In the genomic region with DNA sequence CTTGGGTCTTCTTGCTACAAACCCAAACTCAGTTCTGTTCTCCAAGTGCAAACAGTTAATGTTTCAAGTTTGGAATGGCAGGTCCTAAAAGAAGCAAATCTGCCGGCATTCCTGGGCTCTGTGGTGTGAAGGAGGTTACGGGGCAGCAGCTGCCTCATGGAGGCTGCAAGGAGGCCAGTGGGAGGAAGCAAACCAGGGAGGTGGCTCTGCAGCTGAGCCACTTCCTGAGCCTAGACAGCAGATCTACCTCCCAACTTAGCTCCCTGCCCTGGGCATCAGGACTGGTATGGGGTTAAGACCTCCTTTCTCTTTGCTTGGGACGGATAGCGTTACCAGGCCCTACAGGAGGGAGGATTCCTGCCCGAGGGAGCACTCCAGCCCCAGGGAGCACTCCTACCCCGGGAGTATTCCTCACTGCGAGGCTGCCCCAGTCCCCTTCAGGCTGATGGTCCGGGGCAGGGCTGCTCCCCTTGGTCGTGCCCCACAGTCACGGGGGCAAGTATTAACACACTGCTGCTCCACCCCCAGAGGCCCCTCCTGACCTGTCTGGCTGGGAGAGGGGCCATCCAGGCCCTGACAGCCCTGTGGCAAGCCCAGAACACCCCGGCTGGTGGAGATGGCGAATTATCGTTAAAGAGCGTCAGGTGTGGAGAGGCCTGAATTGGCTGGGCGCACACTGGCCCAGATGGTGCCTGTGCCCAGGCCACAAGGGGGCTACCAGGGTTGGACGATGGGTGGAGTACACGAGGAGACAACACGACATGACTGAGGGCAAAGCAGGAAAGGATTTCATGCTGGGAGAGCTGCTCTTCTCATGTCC, we compare ENCODE assay signal across 26 cellular contexts.
DNase-seq lines count a peak whose midpoint lies in the region; ATAC-seq and TF ChIP-seq lines count a peak whose summit lies in the region.
"Had no signal": no experiment of that assay in that cellular context is flagged by ENCODE, and none has a peak within 500 bp of the region (broad histone marks: within the 10 kb centered on the region; RNA-seq: fewer than 3 reads in every experiment).

No MANE protein-coding gene starts in this region.

- H4K20me1 ChIP-seq in IMR-90 (ENCODE audit: insufficient read depth, low read length): no peaks in the 10 kb centered on the region

- H2AK5ac ChIP-seq in IMR-90 (ENCODE audit: low read depth, low read length): no peak overlapping the region

- H2BK20ac ChIP-seq in IMR-90 (ENCODE audit: low read depth, low read length): no peak overlapping the region

- H3K27ac ChIP-seq in CD8-positive, alpha-beta T cell (ENCODE audit: low read depth, low read length): no peak overlapping the region
- H3K27ac ChIP-seq in IMR-90 (ENCODE audit: insufficient read depth, low read length): no peak overlapping the region
- peak overlapping the region in 1 of 4 donors; percentile 88 for H3K27ac ChIP-seq in sigmoid colon
- no peak overlapping the region for H3K27ac ChIP-seq in effector memory CD4-positive, alpha-beta T cell (ENCODE audit: insufficient read depth, low read length, poor library complexity, severe bottlenecking)
- H3K27ac ChIP-seq: body of pancreas, hepatocyte, neutrophil, psoas muscle, SJSA1, skin epidermis had no signal

- no peaks in the 10 kb centered on the region for H3K4me1 ChIP-seq in CD8-positive, alpha-beta T cell (ENCODE audit: insufficient read depth, low read length)
- H3K4me1 ChIP-seq in IMR-90 (ENCODE audit: control insufficient read depth, insufficient read depth, low read length) (peaks cover 13% of the 10 kb centered on the region), sigmoid colon (peaks cover 0 to 29% (median 25%) of the 10 kb centered on the region in 4 donors)
- H3K4me1 ChIP-seq in effector memory CD4-positive, alpha-beta T cell (ENCODE audit: control insufficient read depth, insufficient read depth, low read length, poor library complexity, severe bottlenecking): no peaks in the 10 kb centered on the region
- H3K4me1 ChIP-seq: body of pancreas had no signal

- H3K14ac ChIP-seq in IMR-90 (replicated peaks; ENCODE audit: low read depth, low read length): no peak overlapping the region

- no peak overlapping the region for H3K4me2 ChIP-seq in IMR-90 (ENCODE audit: low read depth, low read length)
- H3K4me2 ChIP-seq: hepatocyte had no signal

- no TSS peak for BruUV-seq in IMR-90 (replicated peaks; lab: Mats Ljungman, UMichigan)

- no peak for ATAC-seq in CD8-positive, alpha-beta T cell
- no peak for ATAC-seq in IMR-90 (ENCODE audit: low read depth)
- ATAC-seq in HG02981 (IDR thresholded peaks at IDR 0.05; ENCODE audit: unreplicated experiment): no peak
- ATAC-seq: activated naive CD8-positive, alpha-beta T cell treated with anti-CD3 and anti-CD28 coated beads, Interleukin-2, amount 50 U/mL, for 24 hours; body of pancreas; psoas muscle had no signal

- peaks cover 10 to 37% of the 10 kb centered on the region in 2 experiments for H3K79me1 ChIP-seq in IMR-90 (ENCODE audit: low read depth in 1 of 2, low read length in 2 of 2)

- no peak for TF ChIP-seq CTCF in CD8-positive, alpha-beta T cell (IDR thresholded peaks at IDR 0.05)
- TF ChIP-seq CTCF in IMR-90 (conservative IDR thresholded peaks at IDR 0.05; ENCODE audit: low read depth, low read length) (no peak), sigmoid colon (IDR thresholded peaks at IDR 0.05) (no peak), CD14-positive monocyte (IDR thresholded peaks at IDR 0.05) (no peak)

- no peak overlapping the region for H3K9ac ChIP-seq in IMR-90 (ENCODE audit: low read depth, low read length)

- TF ChIP-seq RAD21 in IMR-90 (IDR thresholded peaks at IDR 0.05; ENCODE audit: low read length): no peak

- TF ChIP-seq POLR2A in IMR-90 (IDR thresholded peaks at IDR 0.05; ENCODE audit: low read depth, low read length) (no peak), sigmoid colon (IDR thresholded peaks at IDR 0.05) (no peak)

- 92% methylated on average over 11 of the region's 18 CpGs; no CpG with 5 or more reads in 1 of the 2 experiments for WGBS in IMR-90 (ENCODE audit: extremely low coverage in 2 of 2, insufficient read length in 1 of 2), 2 experiments
- 87 to 89% methylated on average over 18 of the region's 18 CpGs for WGBS in sigmoid colon, 2 donors

- peak overlapping the region; percentile 70 for H3K27ac Mint-ChIP-seq in CD8-positive, alpha-beta T cell
- H3K27ac Mint-ChIP-seq in CD14-positive monocyte: no peak overlapping the region
- H3K27ac Mint-ChIP-seq: activated T-helper 2 cell treated with anti-CD3 and anti-CD28 coated beads, Interferon-gamma antibody, Interleukin-2, Interleukin-4, amounts not matched to agents 10 μg/mL and 5 μg/mL and 100 μg/mL, durations not matched to agents 14 hours and 24 hours and 36 hours had no signal

- H3K4me3 ChIP-seq in CD8-positive, alpha-beta T cell (ENCODE audit: low read depth, low read length): no peak overlapping the region
- H3K4me3 ChIP-seq in IMR-90 (ENCODE audit: insufficient read depth, low read depth, low read length): no peak overlapping the region
- no peak overlapping the region for H3K4me3 ChIP-seq in sigmoid colon
- no peak overlapping the region for H3K4me3 ChIP-seq in effector memory CD4-positive, alpha-beta T cell (ENCODE audit: insufficient read depth, low read depth, low read length, poor library complexity, severe bottlenecking)
- H3K4me3 ChIP-seq: body of pancreas, HAP-1, hepatocyte, psoas muscle, SJSA1, skin epidermis had no signal

- H3K56ac ChIP-seq in IMR-90 (ENCODE audit: extremely low read depth, insufficient read depth, low read length): no peak overlapping the region

- no peak overlapping the region for H3K18ac ChIP-seq in IMR-90 (ENCODE audit: low read depth, low read length)

- no peaks in the 10 kb centered on the region for H3K9me3 ChIP-seq in CD8-positive, alpha-beta T cell (ENCODE audit: low read length)
- H3K9me3 ChIP-seq in IMR-90 (ENCODE audit: control insufficient read depth, insufficient read depth, low read length) (no peaks in the 10 kb centered on the region), sigmoid colon (no peaks in the 10 kb centered on the region)
- H3K9me3 ChIP-seq in effector memory CD4-positive, alpha-beta T cell (ENCODE audit: control insufficient read depth, low read length): no peaks in the 10 kb centered on the region
- H3K9me3 ChIP-seq: body of pancreas, HAP-1, neutrophil, psoas muscle, SJSA1 had no signal

- no peak overlapping the region for H3K23ac ChIP-seq in IMR-90 (ENCODE audit: low read depth, low read length)

- peaks cover 53% of the 10 kb centered on the region for H3K36me3 Mint-ChIP-seq in CD8-positive, alpha-beta T cell
- peaks cover 2 to 7% of the 10 kb centered on the region in 2 donors for H3K36me3 Mint-ChIP-seq in CD14-positive monocyte

- intact Hi-C loops in CD8-positive, alpha-beta T cell (cut with DNase I, micrococcal nuclease): no loop called here
- intact Hi-C loops in IMR-90 (cut with micrococcal nuclease) (no loop called here), sigmoid colon (cut with DNase I) (no loop called here), CD14-positive monocyte (cut with micrococcal nuclease) (no loop called here)

- peaks cover 20% of the 10 kb centered on the region for H3K9me1 ChIP-seq in IMR-90 (ENCODE audit: insufficient read depth, low read length)

- no peak overlapping the region for H4K8ac ChIP-seq in IMR-90 (ENCODE audit: low read depth in 2 of 2, low read length in 2 of 2)

- H3K4ac ChIP-seq in IMR-90 (ENCODE audit: low read depth, low read length): no peak overlapping the region

- POLR2A ChIA-PET in CD8-positive, alpha-beta T cell (lab: Charles Lee): no interaction called here
- POLR2A ChIA-PET in IMR-90 (lab: Charles Lee; ENCODE audit: unreplicated experiment): no interaction called here

- CTCF ChIA-PET in CD8-positive, alpha-beta T cell (lab: Charles Lee): no interaction called here
- CTCF ChIA-PET in IMR-90 (lab: Yijun Ruan, JAX): no interaction called here

- no peak overlapping the region for H2BK15ac ChIP-seq in IMR-90 (ENCODE audit: low read depth, low read length)

- H3K27me3 Mint-ChIP-seq in CD8-positive, alpha-beta T cell (ENCODE audit: low read depth): no peaks in the 10 kb centered on the region
- peaks cover 0 to 3% (median 0%) of the 10 kb centered on the region in 3 donors for H3K27me3 Mint-ChIP-seq in CD14-positive monocyte (ENCODE audit: low read depth in 3 of 3)
- H3K27me3 Mint-ChIP-seq: activated naive CD8-positive, alpha-beta T cell treated with anti-CD3 and anti-CD28 coated beads, Interleukin-2, amount 50 U/mL, for 24 hours; CD4-positive, alpha-beta memory T cell had no signal

- no peak for TF ChIP-seq EP300 in sigmoid colon (IDR thresholded peaks at IDR 0.05)

- H2AFZ ChIP-seq in IMR-90 (replicated peaks; ENCODE audit: low read length, poor library complexity): peak overlapping the region; percentile 46
- H2AFZ ChIP-seq: hepatocyte had no signal

- no peak overlapping the region for H3K4me3 Mint-ChIP-seq in CD8-positive, alpha-beta T cell
- H3K4me3 Mint-ChIP-seq in CD14-positive monocyte: no peak overlapping the region
- H3K4me3 Mint-ChIP-seq: activated naive CD8-positive, alpha-beta T cell treated with anti-CD3 and anti-CD28 coated beads, Interleukin-2, amount 50 U/mL, for 24 hours; CD4-positive, alpha-beta memory T cell had no signal

- dilution Hi-C loops in IMR-90 (cut with HindIII; ENCODE audit: low sequenced_read_pairs, unreplicated experiment): no loop called here

- no peak overlapping the region for H2BK120ac ChIP-seq in IMR-90 (ENCODE audit: low read depth, low read length)

- DNase-seq in CD8-positive, alpha-beta T cell: peak in 1 of 7 experiments; percentile 34
- DNase-seq in IMR-90 (no peak), left kidney (ENCODE audit: low read depth, low spot score) (peak; percentile 33), sigmoid colon (peak; percentile 38), CD14-positive monocyte (ENCODE audit: low spot score) (no peak)
- DNase-seq in effector memory CD4-positive, alpha-beta T cell: no peak
- DNase-seq: activated CD4-positive, alpha-beta T cell treated with anti-CD3 and anti-CD28 coated beads for 48 hours; activated CD8-positive, alpha-beta memory T cell treated with anti-CD3 and anti-CD28 coated beads, Interleukin-2, amount 50 U/mL, for 4 hours; activated naive CD8-positive, alpha-beta T cell treated with anti-CD3 and anti-CD28 coated beads, Interleukin-2, amount 50 U/mL, for 24 hours; body of pancreas; CD4-positive, alpha-beta memory T cell; DMS 273 treated with DMSO at 0.1 percent for 48 hours; effector CD8-positive, alpha-beta T cell; foreskin melanocyte; NCI-H187 treated with DMSO at 0.1 percent for 48 hours; NCI-H526 treated with DMSO at 0.1 percent for 48 hours; psoas muscle; stimulated activated CD4-positive, alpha-beta T cell treated with anti-CD3 and anti-CD28 coated beads, Interleukin-1b, Interleukin-23, amount 100 ng/mL, for 48 hours; T-helper 1 cell had no signal

- no peaks in the 10 kb centered on the region for H3K27me3 ChIP-seq in CD8-positive, alpha-beta T cell (ENCODE audit: insufficient read depth, low read length)
- no peaks in the 10 kb centered on the region for H3K27me3 ChIP-seq in IMR-90 (ENCODE audit: control insufficient read depth, insufficient read depth, low read length)
- no peaks in the 10 kb centered on the region for H3K27me3 ChIP-seq in sigmoid colon
- no peaks in the 10 kb centered on the region for H3K27me3 ChIP-seq in effector memory CD4-positive, alpha-beta T cell (replicated peaks; ENCODE audit: control insufficient read depth, insufficient read depth, low read length, poor library complexity, severe bottlenecking)
- H3K27me3 ChIP-seq: body of pancreas, hepatocyte, neutrophil, SJSA1 had no signal

- H3K36me3 ChIP-seq in CD8-positive, alpha-beta T cell (ENCODE audit: insufficient read depth, low read length): peaks cover 15% of the 10 kb centered on the region
- H3K36me3 ChIP-seq in IMR-90 (ENCODE audit: control insufficient read depth, insufficient read depth, low read length) (no peaks in the 10 kb centered on the region; the same call in 1 of the 2 replicates), sigmoid colon (no peaks in the 10 kb centered on the region)
- peaks cover 17% of the 10 kb centered on the region for H3K36me3 ChIP-seq in effector memory CD4-positive, alpha-beta T cell (ENCODE audit: control insufficient read depth, insufficient read depth, low read length)
- H3K36me3 ChIP-seq: neutrophil had no signal

- peak overlapping the region; percentile 22 for H2AK9ac ChIP-seq in IMR-90 (replicated peaks; ENCODE audit: low read depth, low read length, poor library complexity)

- H2BK5ac ChIP-seq in IMR-90 (ENCODE audit: low read depth, low read length, poor library complexity, severe bottlenecking): no peak overlapping the region

- H3K9me3 Mint-ChIP-seq in CD8-positive, alpha-beta T cell: no peaks in the 10 kb centered on the region
- H3K9me3 Mint-ChIP-seq in CD14-positive monocyte: no peaks in the 10 kb centered on the region
- H3K9me3 Mint-ChIP-seq: activated naive CD8-positive, alpha-beta T cell treated with anti-CD3 and anti-CD28 coated beads, Interleukin-2, amount 50 U/mL, for 24 hours; activated T-helper 2 cell treated with anti-CD3 and anti-CD28 coated beads, Interferon-gamma antibody, Interleukin-2, Interleukin-4, amounts not matched to agents 10 μg/mL and 5 μg/mL and 100 μg/mL, durations not matched to agents 14 hours and 24 hours and 36 hours; CD4-positive, alpha-beta memory T cell had no signal

- no peaks in the 10 kb centered on the region for H3K4me1 Mint-ChIP-seq in CD8-positive, alpha-beta T cell (ENCODE audit: low read depth)
- peaks cover 4% of the 10 kb centered on the region for H3K4me1 Mint-ChIP-seq in CD14-positive monocyte

- H4K91ac ChIP-seq in IMR-90 (ENCODE audit: insufficient read depth, low read depth, low read length): no peak overlapping the region

- H4K5ac ChIP-seq in IMR-90 (ENCODE audit: low read depth, low read length): no peak overlapping the region

- in situ Hi-C loops in IMR-90 (cut with MboI; ENCODE audit: low sequenced_read_pairs): no loop called here

Comparison
In these comparisons a context has a peak if more than half of its experiments do, and no peak if none do; other contexts are left out.
1. DNase-seq: peak in left kidney (single experiment) and sigmoid colon (single experiment); none in IMR-90 (single experiment), effector memory CD4-positive, alpha-beta T cell (0 of 3) and CD14-positive monocyte (single experiment).